ENCODE assay signal across 1 cellular context in the genomic region with DNA sequence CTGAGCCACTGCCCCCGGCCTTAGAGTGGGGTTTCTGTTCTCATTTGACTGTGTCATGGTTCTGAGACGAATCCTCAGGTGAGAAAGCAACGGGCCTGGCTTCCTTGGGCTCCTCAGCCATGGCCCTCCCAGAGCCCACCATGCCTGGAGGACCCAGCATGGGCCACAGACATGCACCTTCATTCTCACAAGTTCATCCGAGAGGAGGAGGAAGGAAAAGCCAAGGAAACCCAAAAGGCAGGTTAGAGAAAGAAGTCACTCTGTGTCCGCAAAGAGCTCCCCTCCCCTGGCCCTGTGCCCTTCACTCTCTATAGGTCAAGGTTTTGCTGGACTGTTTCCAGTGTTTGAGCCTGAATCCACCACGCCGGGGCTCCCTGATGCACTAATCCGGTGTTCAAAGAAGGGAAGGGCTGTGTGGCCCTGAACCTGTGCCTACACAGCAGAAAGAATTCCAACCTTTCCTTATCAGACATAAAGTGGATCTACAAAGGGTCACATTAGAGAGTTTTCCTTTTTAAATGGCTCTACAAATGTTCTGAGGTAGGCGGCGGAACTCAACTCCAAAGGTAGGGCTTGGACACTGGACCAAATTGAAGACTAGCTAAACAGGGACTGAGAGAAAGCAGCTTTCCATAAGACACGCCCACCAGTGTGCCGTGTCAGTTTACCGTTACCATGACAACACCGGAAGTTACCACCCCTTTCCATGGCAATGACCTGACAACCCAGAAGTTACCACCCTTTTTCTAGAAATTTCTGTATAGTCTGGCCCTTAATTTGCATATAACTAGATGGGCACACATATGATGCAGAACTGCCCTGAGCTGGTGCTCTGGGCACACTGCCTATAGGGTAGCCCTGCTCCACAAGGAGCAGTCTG.
A peak's percentile ranks its signal among the peaks of the same experiment; 100 is the strongest.
TF ChIP-seq lines count a peak whose summit lies in the region.

No MANE protein-coding gene starts in this region.

TF ChIP-seq in HepG2, 621 proteins besides CTCF, POLR2A, EP300 and RAD21 (continued from another document and continues in another):
- TF ChIP-seq ARID5B (CRISPR knock-in tag; IDR thresholded peaks at IDR 0.05) (peak; percentile 92), CBFB (CRISPR knock-in tag; IDR thresholded peaks at IDR 0.05) (peak; percentile 40; the same call in 1 of the 2 replicates), NFIB (CRISPR knock-in tag; IDR thresholded peaks at IDR 0.05; ENCODE audit: borderline replicate concordance) (0 out of 2 replicates have a peak, but pooled peaks have one; percentile 34), TOE1 (CRISPR knock-in tag; IDR thresholded peaks at IDR 0.05) (peak; percentile 90), DMTF1 (CRISPR knock-in tag; IDR thresholded peaks at IDR 0.05) (0 out of 2 replicates have a peak, but pooled peaks have one; percentile 72), ZNF205 (CRISPR knock-in tag; IDR thresholded peaks at IDR 0.05) (0 out of 2 replicates have a peak, but pooled peaks have one; percentile 54), CHD4 (IDR thresholded peaks at IDR 0.05; ENCODE audit: borderline replicate concordance, low read length) (peak; percentile 52; the same call in 1 of the 2 replicates), DR1 (CRISPR knock-in tag; IDR thresholded peaks at IDR 0.05) (no peak; the same call in 1 of the 2 replicates), CREB1 (IDR thresholded peaks at IDR 0.05) (peak; percentile 44; the same call in 1 of the 2 replicates), CREB1 (CRISPR knock-in tag; IDR thresholded peaks at IDR 0.05) (no peak), THAP7 (CRISPR knock-in tag; IDR thresholded peaks at IDR 0.05) (peak; percentile 28; the same call in 1 of the 2 replicates), ZNF710 (CRISPR knock-in tag; IDR thresholded peaks at IDR 0.05; ENCODE audit: borderline replicate concordance) (peak; percentile 71; the same call in 1 of the 2 replicates), DPF2 (CRISPR knock-in tag; IDR thresholded peaks at IDR 0.05; ENCODE audit: borderline replicate concordance, low read depth) (peak; percentile 79), TAF1 (CRISPR knock-in tag; IDR thresholded peaks at IDR 0.05) (peak; percentile 7; the same call in 1 of the 2 replicates), ZBTB14 (CRISPR knock-in tag; IDR thresholded peaks at IDR 0.05) (no peak), ZNF333 (CRISPR knock-in tag; IDR thresholded peaks at IDR 0.05; ENCODE audit: borderline replicate concordance) (peak; percentile 33; the same call in 1 of the 2 replicates), THAP9 (CRISPR knock-in tag; IDR thresholded peaks at IDR 0.05; ENCODE audit: borderline replicate concordance) (no peak), KDM3A (CRISPR knock-in tag; IDR thresholded peaks at IDR 0.05; ENCODE audit: low read depth) (peak; percentile 30; the same call in 1 of the 2 replicates), MXI1 (IDR thresholded peaks at IDR 0.05; ENCODE audit: borderline replicate concordance, low read depth, low read length) (peak; percentile 50; the same call in 1 of the 3 replicates)
- TF ChIP-seq, protein P1, sequence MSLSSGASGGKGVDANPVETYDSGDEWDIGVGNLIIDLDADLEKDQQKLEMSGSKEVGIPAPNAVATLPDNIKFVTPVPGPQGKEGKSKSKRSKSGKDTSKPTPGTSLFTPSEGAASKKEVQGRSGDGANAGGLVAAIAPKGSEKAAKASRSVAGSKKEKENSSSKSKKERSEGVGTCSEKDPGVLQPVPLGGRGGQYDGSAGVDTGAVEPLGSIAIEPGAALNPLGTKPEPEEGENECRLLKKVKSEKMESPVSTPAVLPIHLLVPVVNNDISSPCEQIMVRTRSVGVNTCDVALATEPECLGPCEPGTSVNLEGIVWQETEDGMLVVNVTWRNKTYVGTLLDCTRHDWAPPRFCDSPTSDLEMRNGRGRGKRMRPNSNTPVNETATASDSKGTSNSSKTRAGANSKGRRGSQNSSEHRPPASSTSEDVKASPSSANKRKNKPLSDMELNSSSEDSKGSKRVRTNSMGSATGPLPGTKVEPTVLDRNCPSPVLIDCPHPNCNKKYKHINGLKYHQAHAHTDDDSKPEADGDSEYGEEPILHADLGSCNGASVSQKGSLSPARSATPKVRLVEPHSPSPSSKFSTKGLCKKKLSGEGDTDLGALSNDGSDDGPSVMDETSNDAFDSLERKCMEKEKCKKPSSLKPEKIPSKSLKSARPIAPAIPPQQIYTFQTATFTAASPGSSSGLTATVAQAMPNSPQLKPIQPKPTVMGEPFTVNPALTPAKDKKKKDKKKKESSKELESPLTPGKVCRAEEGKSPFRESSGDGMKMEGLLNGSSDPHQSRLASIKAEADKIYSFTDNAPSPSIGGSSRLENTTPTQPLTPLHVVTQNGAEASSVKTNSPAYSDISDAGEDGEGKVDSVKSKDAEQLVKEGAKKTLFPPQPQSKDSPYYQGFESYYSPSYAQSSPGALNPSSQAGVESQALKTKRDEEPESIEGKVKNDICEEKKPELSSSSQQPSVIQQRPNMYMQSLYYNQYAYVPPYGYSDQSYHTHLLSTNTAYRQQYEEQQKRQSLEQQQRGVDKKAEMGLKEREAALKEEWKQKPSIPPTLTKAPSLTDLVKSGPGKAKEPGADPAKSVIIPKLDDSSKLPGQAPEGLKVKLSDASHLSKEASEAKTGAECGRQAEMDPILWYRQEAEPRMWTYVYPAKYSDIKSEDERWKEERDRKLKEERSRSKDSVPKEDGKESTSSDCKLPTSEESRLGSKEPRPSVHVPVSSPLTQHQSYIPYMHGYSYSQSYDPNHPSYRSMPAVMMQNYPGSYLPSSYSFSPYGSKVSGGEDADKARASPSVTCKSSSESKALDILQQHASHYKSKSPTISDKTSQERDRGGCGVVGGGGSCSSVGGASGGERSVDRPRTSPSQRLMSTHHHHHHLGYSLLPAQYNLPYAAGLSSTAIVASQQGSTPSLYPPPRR (CRISPR knock-in tag; IDR thresholded peaks at IDR 0.05; ENCODE audit: borderline replicate concordance), result peak; percentile 52; the same call in 1 of the 2 replicates
- TF ChIP-seq, protein P2, sequence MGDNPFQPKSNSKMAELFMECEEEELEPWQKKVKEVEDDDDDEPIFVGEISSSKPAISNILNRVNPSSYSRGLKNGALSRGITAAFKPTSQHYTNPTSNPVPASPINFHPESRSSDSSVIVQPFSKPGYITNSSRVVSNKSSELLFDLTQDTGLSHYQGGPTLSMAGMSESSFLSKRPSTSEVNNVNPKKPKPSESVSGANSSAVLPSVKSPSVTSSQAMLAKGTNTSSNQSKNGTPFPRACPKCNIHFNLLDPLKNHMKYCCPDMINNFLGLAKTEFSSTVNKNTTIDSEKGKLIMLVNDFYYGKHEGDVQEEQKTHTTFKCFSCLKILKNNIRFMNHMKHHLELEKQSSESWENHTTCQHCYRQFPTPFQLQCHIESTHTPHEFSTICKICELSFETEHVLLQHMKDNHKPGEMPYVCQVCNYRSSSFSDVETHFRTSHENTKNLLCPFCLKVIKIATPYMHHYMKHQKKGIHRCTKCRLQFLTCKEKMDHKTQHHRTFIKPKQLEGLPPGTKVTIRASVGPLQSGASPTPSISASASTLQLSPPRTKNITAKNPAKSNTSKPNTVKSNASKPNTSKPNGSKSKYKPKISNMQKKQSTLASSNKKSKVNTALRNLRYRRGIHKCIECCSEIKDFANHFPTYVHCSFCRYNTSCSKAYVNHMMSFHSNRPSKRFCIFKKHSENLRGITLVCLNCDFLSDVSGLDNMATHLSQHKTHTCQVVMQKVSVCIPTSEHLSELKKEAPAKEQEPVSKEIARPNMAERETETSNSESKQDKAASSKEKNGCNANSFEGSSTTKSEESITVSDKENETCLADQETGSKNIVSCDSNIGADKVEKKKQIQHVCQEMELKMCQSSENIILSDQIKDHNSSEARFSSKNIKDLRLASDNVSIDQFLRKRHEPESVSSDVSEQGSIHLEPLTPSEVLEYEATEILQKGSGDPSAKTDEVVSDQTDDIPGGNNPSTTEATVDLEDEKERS (CRISPR knock-in tag; IDR thresholded peaks at IDR 0.05), result peak; percentile 39; the same call in 1 of the 2 replicates
- TF ChIP-seq, protein P3, sequence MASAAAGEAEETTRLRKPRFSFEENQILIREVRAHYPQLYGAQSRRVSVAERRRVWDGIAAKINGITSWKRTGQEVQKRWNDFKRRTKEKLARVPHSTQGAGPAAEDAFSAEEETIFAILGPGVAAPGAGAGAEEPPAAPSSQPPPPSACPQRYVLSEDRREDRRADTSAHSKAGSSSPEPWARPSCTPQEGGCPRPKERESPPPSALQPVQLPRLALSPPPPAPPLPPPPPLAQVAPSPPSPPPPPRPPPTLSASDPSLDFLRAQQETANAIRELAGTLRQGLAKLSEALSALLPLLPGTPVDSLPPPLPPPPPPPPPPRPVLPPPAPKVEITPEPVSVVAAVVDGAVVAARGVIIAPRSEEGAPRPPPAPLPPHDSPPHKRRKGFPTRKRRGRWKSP (CRISPR knock-in tag; IDR thresholded peaks at IDR 0.05), result 0 out of 2 replicates have a peak, but pooled peaks have one; percentile 47
